ENCODE assay signal across 1 cellular context in genomic region chr6:44005507-44005903, GRCh38.
TF ChIP-seq lines count a peak whose summit lies in the region.

No MANE protein-coding gene starts in this region.

TF ChIP-seq in IMR-90, 13 proteins besides CTCF, POLR2A, EP300 and RAD21:
- TF ChIP-seq BHLHE40 (IDR thresholded peaks at IDR 0.05; ENCODE audit: low read depth, low read length) (no peak), NFE2L2 (IDR thresholded peaks at IDR 0.05; ENCODE audit: low read depth, low read length) (no peak), MAFK (IDR thresholded peaks at IDR 0.05; ENCODE audit: low read depth, low read length) (no peak), CHD1 (IDR thresholded peaks at IDR 0.05; ENCODE audit: low read depth, low read length) (no peak), RCOR1 (IDR thresholded peaks at IDR 0.05; ENCODE audit: insufficient replicate concordance, low read length) (no peak), FOS (IDR thresholded peaks at IDR 0.05; ENCODE audit: low read depth, low read length) (no peak), CEBPB (IDR thresholded peaks at IDR 0.05; ENCODE audit: low read depth, low read length) (no peak), ELK1 (IDR thresholded peaks at IDR 0.05; ENCODE audit: borderline replicate concordance, low read depth, low read length) (no peak), MXI1 (IDR thresholded peaks at IDR 0.05; ENCODE audit: borderline replicate concordance, low read depth, low read length) (no peak), MAZ (IDR thresholded peaks at IDR 0.05; ENCODE audit: borderline replicate concordance, low read depth, low read length) (no peak), SMC3 (IDR thresholded peaks at IDR 0.05; ENCODE audit: low read depth, low read length) (no peak), RFX5 (IDR thresholded peaks at IDR 0.05; ENCODE audit: low read depth, low read length) (no peak)
- TF ChIP-seq, protein P1, sequence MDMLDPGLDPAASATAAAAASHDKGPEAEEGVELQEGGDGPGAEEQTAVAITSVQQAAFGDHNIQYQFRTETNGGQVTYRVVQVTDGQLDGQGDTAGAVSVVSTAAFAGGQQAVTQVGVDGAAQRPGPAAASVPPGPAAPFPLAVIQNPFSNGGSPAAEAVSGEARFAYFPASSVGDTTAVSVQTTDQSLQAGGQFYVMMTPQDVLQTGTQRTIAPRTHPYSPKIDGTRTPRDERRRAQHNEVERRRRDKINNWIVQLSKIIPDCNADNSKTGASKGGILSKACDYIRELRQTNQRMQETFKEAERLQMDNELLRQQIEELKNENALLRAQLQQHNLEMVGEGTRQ (IDR thresholded peaks at IDR 0.05; ENCODE audit: low read depth, low read length): no peak
TF ChIP-seq in IMR-90: peak in this region for 0.
